ENCODE assay signal across 8 cellular contexts in genomic region chr17:57898487-57899311, GRCh38. TPM values are rescaled to one million over a fixed set of nuclear protein-coding genes. Genes with fewer than 3 reads are reported as not detected.
DNase-seq lines count a peak whose midpoint lies in the region; ATAC-seq and TF ChIP-seq lines count a peak whose summit lies in the region.

No MANE protein-coding gene starts in this region.

- H3K27me3 ChIP-seq in BLaER1, result no peaks in the 10 kb centered on the region

- peak overlapping the region; percentile 44 for H3K9ac ChIP-seq in BLaER1

- no peak for ATAC-seq in HG02798 (IDR thresholded peaks at IDR 0.05; ENCODE audit: poor library complexity, unreplicated experiment)
- no peak for ATAC-seq in HG03139 (IDR thresholded peaks at IDR 0.05; ENCODE audit: unreplicated experiment)

- CTCF ChIA-PET in RWPE1 (lab: Yijun Ruan, JAX), result interaction anchor here (1.1 kb wide), 1 partner anchor 351 kb away, joined by 3 read pairs; no protein-coding TSS in a partner anchor

- no peaks in the 10 kb centered on the region for H3K36me3 ChIP-seq in BLaER1

- H3K4me2 ChIP-seq in BLaER1, result peak overlapping the region; percentile 68

- H3K9me3 ChIP-seq in BLaER1, result no peaks in the 10 kb centered on the region

- DNase-seq in RWPE1 (ENCODE audit: low spot score), result no peak
- DNase-seq in globus pallidus (ENCODE audit: low spot score), result peak; percentile 79
- peak; percentile 28 for DNase-seq in occipital lobe (lab: John Stamatoyannopoulos, UW)
- no peak for DNase-seq in GM20000 (ENCODE audit: low spot score)
- DNase-seq in GM19240 (ENCODE audit: insufficient read length, low spot score), result no peak

- H3K27ac ChIP-seq in BLaER1 (peak overlapping the region; percentile 45), RWPE1 (peak overlapping the region; percentile 79)

- H4K20me1 ChIP-seq in BLaER1, result no peaks in the 10 kb centered on the region

- H3K4me3 ChIP-seq in BLaER1, result no peak overlapping the region

- POLR2A ChIA-PET in RWPE1 (lab: Yijun Ruan, JAX; ENCODE audit: low non-redundant PET), result interaction anchor here (0.6 kb wide), 1 partner anchor 54 kb away, joined by 3 read pairs; no protein-coding TSS in a partner anchor

- H3K4me1 ChIP-seq in BLaER1, result peaks cover 86% of the 10 kb centered on the region

- TF ChIP-seq CTCF in RWPE1 (conservative IDR thresholded peaks at IDR 0.05; ENCODE audit: low read depth), result no peak
- TF ChIP-seq CTCF in GM20000 (IDR thresholded peaks at IDR 0.05; ENCODE audit: extremely low read depth, missing control alignments), result no peak

RNA-seq across cellular contexts. Expression of gene MRPS23, which starts 48.9 kb away (rescaled TPM):
- total RNA-seq in occipital lobe, result 27.9 TPM

RNA-seq across cellular contexts. Expression of gene CUEDC1, which starts 56.5 kb away (rescaled TPM):
- total RNA-seq in occipital lobe, result 10.9 TPM

Comparison
In these comparisons a context has a peak if more than half of its experiments do, and no peak if none do; other contexts are left out.
1. DNase-seq: peak in globus pallidus (single experiment) and occipital lobe (single experiment); none in RWPE1 (single experiment), GM20000 (single experiment) and GM19240 (single experiment).